Comparison of ENCODE assay signal across 19 cellular contexts in the genomic region with DNA sequence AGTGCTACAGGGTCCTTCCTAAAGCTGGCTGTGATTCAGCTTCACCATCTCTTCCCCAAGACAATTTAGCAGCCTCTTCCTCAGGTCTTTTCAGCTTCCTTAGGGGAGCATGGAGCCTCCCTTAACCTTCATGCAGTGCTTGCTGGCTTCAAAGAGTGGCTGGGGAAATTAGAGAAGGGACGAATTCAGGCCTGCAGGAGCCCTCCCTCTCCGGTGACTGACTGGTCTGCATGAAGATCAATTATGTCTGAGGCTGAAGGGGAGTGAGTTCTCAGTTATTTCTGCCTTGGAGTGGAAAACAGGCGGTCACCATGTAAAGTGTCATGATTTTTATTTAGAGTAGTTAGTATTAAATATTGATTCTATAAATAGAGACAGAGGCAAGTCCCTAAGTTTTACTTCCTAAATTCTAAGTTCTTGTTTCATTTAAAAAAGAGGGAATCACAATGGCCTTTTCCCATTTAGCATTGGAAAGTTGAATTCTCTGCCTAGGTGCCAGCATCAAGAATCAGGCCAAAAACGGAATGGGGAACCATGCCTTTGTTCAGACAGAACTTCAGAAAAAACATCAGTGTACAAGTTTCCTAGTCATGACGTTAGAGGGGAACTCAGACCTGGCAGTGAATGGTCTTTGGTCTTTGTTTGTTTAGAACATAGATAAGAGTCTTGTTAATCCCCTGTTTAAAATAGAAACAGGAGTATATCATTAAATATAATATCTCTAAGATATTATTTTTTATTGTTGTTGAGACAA. TPM values are rescaled to one million over a fixed set of nuclear protein-coding genes. Genes with fewer than 3 reads are reported as not detected.
DNase-seq lines count a peak whose midpoint lies in the region; ATAC-seq and TF ChIP-seq lines count a peak whose summit lies in the region.
"Had no signal": no experiment of that assay in that cellular context is flagged by ENCODE, and none has a peak within 500 bp of the region (broad histone marks: within the 10 kb centered on the region; RNA-seq: fewer than 3 reads in every experiment).

No MANE protein-coding gene starts in this region.

- no peaks in the 10 kb centered on the region for H3K9me3 Mint-ChIP-seq in naive thymus-derived CD8-positive, alpha-beta T cell
- H3K9me3 Mint-ChIP-seq: activated naive CD4-positive, alpha-beta T cell treated with anti-CD3 and anti-CD28 coated beads, Interleukin-2, amount 50 U/mL, for 24 hours; mesothelial cell of epicardium had no signal

- H3K9me3 ChIP-seq in T-helper 17 cell (ENCODE audit: control insufficient read depth, low read length, poor library complexity, severe bottlenecking), result no peaks in the 10 kb centered on the region
- H3K9me3 ChIP-seq: BE2C, testis had no signal

- no peaks in the 10 kb centered on the region for H3K27me3 Mint-ChIP-seq in T-helper 17 cell
- H3K27me3 Mint-ChIP-seq in naive thymus-derived CD8-positive, alpha-beta T cell, result no peaks in the 10 kb centered on the region
- H3K27me3 Mint-ChIP-seq: activated CD8-positive, alpha-beta memory T cell treated with anti-CD3 and anti-CD28 coated beads, Interleukin-2, amount 10 ng/mL, durations not matched to agents 7 days and 5 days; activated naive CD4-positive, alpha-beta T cell treated with anti-CD3 and anti-CD28 coated beads, Interleukin-2, amount 50 U/mL, for 24 hours had no signal

- POLR2A ChIA-PET in naive thymus-derived CD8-positive, alpha-beta T cell (lab: Charles Lee), result interaction anchor here (1.2 kb wide), 1 partner anchor 78 kb away, joined by 4 read pairs; no protein-coding TSS in a partner anchor

- ATAC-seq in GM21360 (IDR thresholded peaks at IDR 0.05; ENCODE audit: unreplicated experiment), result peak; percentile 28
- no peak for ATAC-seq in T-helper 17 cell
- ATAC-seq in naive thymus-derived CD8-positive, alpha-beta T cell, result no peak
- ATAC-seq: activated CD8-positive, alpha-beta memory T cell treated with anti-CD3 and anti-CD28 coated beads, Interleukin-2, amount 10 ng/mL, durations not matched to agents 7 days and 5 days had no signal

- DNase-seq in CD1c-positive myeloid dendritic cell (ENCODE audit: extremely low spot score) (peak; percentile 78), T-helper 17 cell (no peak), GM13977 (ENCODE audit: low spot score) (no peak), AG08396 (ENCODE audit: low spot score) (no peak), HCEC 1CT (no peak)
- no peak for DNase-seq in naive thymus-derived CD8-positive, alpha-beta T cell
- no peak for DNase-seq in stimulated activated CD4-positive, alpha-beta T cell treated with anti-CD3 and anti-CD28 coated beads, Interleukin-4, amount 100 ng/mL, for 4 hours
- DNase-seq: activated CD8-positive, alpha-beta memory T cell treated with anti-CD3 and anti-CD28 coated beads, Interleukin-2, amount 10 ng/mL, durations not matched to agents 7 days and 5 days; BE2C; DND-41; NCI-H146; NCI-H510A treated with DMSO at 0.1 percent for 48 hours; testis; WERI-Rb-1 had no signal

- no peak overlapping the region for H3K4me3 Mint-ChIP-seq in T-helper 17 cell
- H3K4me3 Mint-ChIP-seq in naive thymus-derived CD8-positive, alpha-beta T cell, result peak overlapping the region in 1 of 10 donors; percentile 14
- H3K4me3 Mint-ChIP-seq: activated CD8-positive, alpha-beta memory T cell treated with anti-CD3 and anti-CD28 coated beads, Interleukin-2, amount 10 ng/mL, durations not matched to agents 7 days and 5 days; activated naive CD4-positive, alpha-beta T cell treated with anti-CD3 and anti-CD28 coated beads, Interleukin-2, amount 50 U/mL, for 24 hours; mesothelial cell of epicardium had no signal

- in situ Hi-C loops in GM13977 (cut with MboI; ENCODE audit: low pct_unique_long_range_greater_than_20kb, low sequenced_read_pairs, unreplicated experiment), result no loop called here

- no peaks in the 10 kb centered on the region for H3K36me3 Mint-ChIP-seq in T-helper 17 cell (ENCODE audit: low read depth)
- peaks cover 0 to 68% (median 3%) of the 10 kb centered on the region in 3 donors for H3K36me3 Mint-ChIP-seq in naive thymus-derived CD8-positive, alpha-beta T cell

- peaks cover 32% of the 10 kb centered on the region for H3K4me1 Mint-ChIP-seq in T-helper 17 cell
- H3K4me1 Mint-ChIP-seq in naive thymus-derived CD8-positive, alpha-beta T cell, result peaks cover 13 to 64% (median 59%) of the 10 kb centered on the region in 4 donors

- TF ChIP-seq CTCF in GM13977 (IDR thresholded peaks at IDR 0.05; ENCODE audit: extremely low read depth, insufficient read depth, missing control alignments), result no peak

- peak overlapping the region; percentile 3 for H3K27ac Mint-ChIP-seq in T-helper 17 cell
- H3K27ac Mint-ChIP-seq in naive thymus-derived CD8-positive, alpha-beta T cell, result peak overlapping the region in 6 of 10 donors; percentile 20 to 73 (median 50)
- H3K27ac Mint-ChIP-seq: mesothelial cell of epicardium had no signal

RNA-seq across cellular contexts. Expression of a gene that starts 4.3 kb away (rescaled TPM):
- total RNA-seq in T-helper 17 cell, result 10 to 100 TPM; 76.5 to 79.5 TPM
- 10 to 100 TPM; 76.5 to 84.6 TPM for total RNA-seq in naive thymus-derived CD8-positive, alpha-beta T cell
- 100 to 1,000 TPM; 226 to 291 (median 250) TPM for polyA plus RNA-seq in naive thymus-derived CD8-positive, alpha-beta T cell

RNA-seq across cellular contexts. Expression of a gene that starts 14.5 kb away (rescaled TPM):
- total RNA-seq in T-helper 17 cell, result 1 to 10 TPM; 5.3 to 7.5 TPM
- total RNA-seq in naive thymus-derived CD8-positive, alpha-beta T cell, result 1 to 10 TPM; 2.4 to 2.9 TPM
- polyA plus RNA-seq in naive thymus-derived CD8-positive, alpha-beta T cell, result 1 to 10 TPM in 1 of 3 donors, under 1 TPM in 2; 0.95 to 1.4 (median 0.99) TPM

RNA-seq across cellular contexts. Expression of a gene that starts 34.6 kb away (rescaled TPM):
- under 1 TPM in 1 of 2 donors, not detected in 1; 0.16 TPM for total RNA-seq in T-helper 17 cell
- total RNA-seq in naive thymus-derived CD8-positive, alpha-beta T cell, result not detected
- not detected for polyA plus RNA-seq in naive thymus-derived CD8-positive, alpha-beta T cell
- total RNA-seq: fibroblast of villous mesenchyme had no signal
- polyA plus RNA-seq: cardiac muscle cell had no signal

RNA-seq across cellular contexts. Expression of a gene that starts 52.6 kb away (rescaled TPM):
- total RNA-seq in T-helper 17 cell, result 10 to 100 TPM; 57.9 to 64.1 TPM
- total RNA-seq in naive thymus-derived CD8-positive, alpha-beta T cell, result 10 to 100 TPM; 66.6 to 69.6 TPM
- polyA plus RNA-seq in naive thymus-derived CD8-positive, alpha-beta T cell, result 10 to 100 TPM; 35.0 to 41.5 (median 39.8) TPM
